ENCODE assay signal across 23 cellular contexts in the genomic region with DNA sequence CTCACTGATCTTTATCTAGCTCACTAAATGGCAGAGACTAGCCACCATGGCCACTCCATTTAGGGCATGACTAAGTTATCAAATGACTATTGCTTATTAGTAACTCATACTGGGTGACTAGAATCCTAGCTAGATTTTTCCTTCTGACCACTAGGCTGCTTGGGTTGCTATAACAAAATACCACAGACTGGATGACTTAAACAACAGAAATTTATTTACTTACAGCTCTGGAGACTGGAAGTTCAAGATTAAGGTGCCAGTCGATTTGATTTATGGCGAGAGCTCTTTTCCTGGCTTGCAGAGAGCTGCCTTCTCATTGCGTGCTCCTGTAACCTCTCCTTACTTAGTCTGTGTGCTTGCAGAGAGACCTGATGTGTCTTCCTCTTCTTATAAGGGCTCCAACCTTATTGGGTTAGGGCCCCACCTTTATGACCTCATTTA. TPM values are rescaled to one million over a fixed set of nuclear protein-coding genes. Genes with fewer than 3 reads are reported as not detected.
DNase-seq lines count a peak whose midpoint lies in the region; ATAC-seq and TF ChIP-seq lines count a peak whose summit lies in the region.
"Had no signal": no experiment of that assay in that cellular context is flagged by ENCODE, and none has a peak within 500 bp of the region (broad histone marks: within the 10 kb centered on the region; RNA-seq: fewer than 3 reads in every experiment).

No MANE protein-coding gene starts in this region.

- H3K4me3 ChIP-seq in esophagus muscularis mucosa, result no peak overlapping the region
- H3K4me3 ChIP-seq: heart right ventricle, prostate gland, transverse colon had no signal

- no peak for TF ChIP-seq EP300 in esophagus muscularis mucosa (IDR thresholded peaks at IDR 0.05)

- no peak for TF ChIP-seq CTCF in esophagus muscularis mucosa (IDR thresholded peaks at IDR 0.05)

- H3K27me3 ChIP-seq in esophagus muscularis mucosa, result no peaks in the 10 kb centered on the region

- H3K4me1 ChIP-seq in esophagus muscularis mucosa, result peaks cover 18 to 56% (median 46%) of the 10 kb centered on the region in 4 donors
- H3K4me1 ChIP-seq: prostate gland had no signal

- intact Hi-C loops in esophagus muscularis mucosa (cut with DNase I), result no loop called here

- WGBS in esophagus muscularis mucosa, result 86% methylated on average over 3 of the region's 3 CpGs

- ATAC-seq in GM21367 (IDR thresholded peaks at IDR 0.05; ENCODE audit: unreplicated experiment) (no peak), HG03025 (IDR thresholded peaks at IDR 0.05; ENCODE audit: low FRiP score, unreplicated experiment) (no peak)
- ATAC-seq: activated CD4-positive, alpha-beta T cell treated with anti-CD3 and anti-CD28 coated beads for 36 hours; activated CD8-positive, alpha-beta memory T cell treated with anti-CD3 and anti-CD28 coated beads, Interleukin-2, amount 10 ng/mL, durations not matched to agents 7 days and 5 days; heart right ventricle; left colon had no signal

- H3K9me3 ChIP-seq in esophagus muscularis mucosa, result no peaks in the 10 kb centered on the region
- H3K9me3 ChIP-seq: heart right ventricle, prostate gland, transverse colon had no signal

- peak; percentile 72 for DNase-seq in GM04504 (ENCODE audit: low read depth)
- DNase-seq in OCI-M1 (lab: John Stamatoyannopoulos, UW), result peak; percentile 10
- DNase-seq in esophagus muscularis mucosa (ENCODE audit: extremely low spot score), result no peak
- peak; percentile 33 for DNase-seq in stromal cell of bone marrow (ENCODE audit: low read depth)
- no peak for DNase-seq in GM19240 (ENCODE audit: insufficient read length, low spot score)
- DNase-seq: activated CD4-positive, alpha-beta T cell treated with anti-CD3 and anti-CD28 coated beads for 36 hours; activated CD8-positive, alpha-beta memory T cell treated with anti-CD3 and anti-CD28 coated beads, Interleukin-2, amount 10 ng/mL, durations not matched to agents 7 days and 5 days; activated naive CD4-positive, alpha-beta T cell treated with anti-CD3 and anti-CD28 coated beads, Interleukin-2, amount 10 ng/mL, durations not matched to agents 7 days and 5 days; amygdala; caudate nucleus; DMS79; heart right ventricle; left colon; naive B cell; NCI-H1048; NCI-H1694 treated with DMSO at 0.1 percent for 48 hours; NCI-H526 treated with DMSO at 0.1 percent for 48 hours; RPMI8226; stimulated activated CD8-positive, alpha-beta memory T cell treated with anti-CD3 and anti-CD28 coated beads, Interleukin-4, amount 100 ng/mL, for 48 hours; transverse colon had no signal

- no peaks in the 10 kb centered on the region for H3K36me3 ChIP-seq in esophagus muscularis mucosa
- H3K36me3 ChIP-seq: heart right ventricle, prostate gland, transverse colon had no signal

- peak overlapping the region in 3 of 4 donors; percentile 78 to 84 (median 82) for H3K27ac ChIP-seq in esophagus muscularis mucosa (replicated peaks in 1 of 4)
- H3K27ac ChIP-seq: heart right ventricle, prostate gland, transverse colon had no signal

- no peak for TF ChIP-seq POLR2A in esophagus muscularis mucosa (IDR thresholded peaks at IDR 0.05; ENCODE audit: low read depth)

RNA-seq across cellular contexts. Expression of a gene that starts 55.0 kb away (rescaled TPM):
- 100 to 1,000 TPM; 106 to 166 (median 121) TPM for total RNA-seq in esophagus muscularis mucosa

Comparison
In these comparisons a context has a peak if more than half of its experiments do, and no peak if none do; other contexts are left out.
1. DNase-seq: peak in GM04504 (single experiment), OCI-M1 (single experiment) and stromal cell of bone marrow (single experiment); none in esophagus muscularis mucosa (single experiment) and GM19240 (single experiment).